33 cellular contexts compared by ENCODE assay signal in genomic region chr7:25493811-25494366, GRCh38.
"Had no signal": no experiment of that assay in that cellular context is flagged by ENCODE, and none has a peak within 500 bp of the region (broad histone marks: within the 10 kb centered on the region; RNA-seq: fewer than 3 reads in every experiment).

No MANE protein-coding gene starts in this region.

- H3K27ac ChIP-seq: epithelial cell of prostate, WERI-Rb-1 had no signal

- H3K9me3 ChIP-seq: esophagus squamous epithelium had no signal

- DNase-seq: activated B cell treated with CpG ODN at 0.5 μM for 24 hours; activated CD4-positive, alpha-beta T cell treated with anti-CD3 and anti-CD28 coated beads for 48 hours; activated CD4-positive, alpha-beta T cell treated with anti-CD3 and anti-CD28 coated beads, Interleukin-2, amount 50 U/mL, for 1 hour; activated CD4-positive, alpha-beta T cell treated with anti-CD3 and anti-CD28 coated beads, Interleukin-2, amount 50 U/mL, for 48 hours; activated CD8-positive, alpha-beta memory T cell treated with anti-CD3 and anti-CD28 coated beads for 24 hours; activated CD8-positive, alpha-beta T cell treated with anti-CD3 and anti-CD28 coated beads for 36 hours; activated effector memory CD4-positive, alpha-beta T cell treated with Interleukin-2 at 50 U/mL for 16 hours; activated gamma-delta T cell treated with Interleukin-2 at 50 U/mL for 16 hours; activated naive CD4-positive, alpha-beta T cell treated with anti-CD3 and anti-CD28 coated beads, Interleukin-2, amount 50 U/mL, for 16 hours; activated naive CD4-positive, alpha-beta T cell treated with Interleukin-2 at 50 U/mL for 16 hours; activated T-cell treated with anti-CD3 and anti-CD28 coated beads, Interleukin-2, amount 50 U/mL, for 4 hours; amniotic stem cell; anterior cingulate cortex; cortex of kidney; dermis blood vessel endothelial cell; effector CD4-positive, alpha-beta T cell; effector memory CD8-positive, alpha-beta T cell; esophagus squamous epithelium; heart left ventricle; T-helper 1 cell; T-helper 17 cell; T1000; WERI-Rb-1 had no signal

- H3K27ac Mint-ChIP-seq: activated B cell treated with CpG ODN at 0.5 μM for 24 hours; activated CD8-positive, alpha-beta T cell treated with anti-CD3 and anti-CD28 coated beads for 36 hours; activated naive CD8-positive, alpha-beta T cell; activated T-helper 17 cell treated with anti-CD3 and anti-CD28 coated beads, Interleukin-2, amount 50 U/mL, for 72 hours; effector memory CD8-positive, alpha-beta T cell; T-helper 17 cell; T-helper 2 cell treated with Interferon-gamma antibody and Interleukin-4, amounts not matched to agents 5 μg/mL and 100 μg/mL, for 36 hours had no signal

- ATAC-seq: activated CD4-positive, CD25-positive, alpha-beta regulatory T cell treated with anti-CD3 and anti-CD28 coated beads, Interleukin-2, amount 50 U/mL, for 24 hours; activated CD8-positive, alpha-beta T cell treated with anti-CD3 and anti-CD28 coated beads for 36 hours; activated T-cell treated with anti-CD3 and anti-CD28 coated beads, Interleukin-2, amount 50 U/mL, for 4 hours; activated T-helper 17 cell treated with anti-CD3 and anti-CD28 coated beads, Interleukin-2, amount 50 U/mL, for 72 hours; effector memory CD8-positive, alpha-beta T cell; heart left ventricle; T-helper 17 cell had no signal

- H3K4me3 ChIP-seq: esophagus squamous epithelium, heart left ventricle had no signal

- FAIRE-seq: astrocyte, colon, endometrium, endothelial cell of umbilical vein, frontal cortex had no signal

- H3K9me3 Mint-ChIP-seq: activated B cell treated with CpG ODN at 0.5 μM for 24 hours; activated CD8-positive, alpha-beta T cell treated with anti-CD3 and anti-CD28 coated beads for 36 hours; activated T-cell treated with anti-CD3 and anti-CD28 coated beads, Interleukin-2, amount 50 U/mL, for 4 hours; activated T-helper 17 cell treated with anti-CD3 and anti-CD28 coated beads, Interleukin-2, amount 50 U/mL, for 72 hours; effector memory CD8-positive, alpha-beta T cell; T-helper 2 cell treated with Interferon-gamma antibody and Interleukin-4, amounts not matched to agents 5 μg/mL and 100 μg/mL, for 36 hours had no signal

- H3K27me3 Mint-ChIP-seq: activated B cell treated with CpG ODN at 0.5 μM for 24 hours; activated CD8-positive, alpha-beta T cell treated with anti-CD3 and anti-CD28 coated beads for 36 hours; activated naive CD8-positive, alpha-beta T cell; activated T-helper 17 cell treated with anti-CD3 and anti-CD28 coated beads, Interleukin-2, amount 50 U/mL, for 72 hours had no signal

- H3K4me3 Mint-ChIP-seq: activated B cell treated with CpG ODN at 0.5 μM for 24 hours; activated CD8-positive, alpha-beta T cell treated with anti-CD3 and anti-CD28 coated beads for 36 hours; activated naive CD8-positive, alpha-beta T cell; activated T-cell treated with anti-CD3 and anti-CD28 coated beads, Interleukin-2, amount 50 U/mL, for 4 hours; activated T-helper 17 cell treated with anti-CD3 and anti-CD28 coated beads, Interleukin-2, amount 50 U/mL, for 72 hours; effector memory CD8-positive, alpha-beta T cell; T-helper 17 cell; T-helper 2 cell treated with Interferon-gamma antibody and Interleukin-4, amounts not matched to agents 5 μg/mL and 100 μg/mL, for 36 hours had no signal

- H3K36me3 Mint-ChIP-seq: activated naive CD8-positive, alpha-beta T cell had no signal

- H3K36me3 ChIP-seq: esophagus squamous epithelium, heart left ventricle, WERI-Rb-1 had no signal

- H3K27me3 ChIP-seq: esophagus squamous epithelium, heart left ventricle had no signal
